In the genomic region with DNA sequence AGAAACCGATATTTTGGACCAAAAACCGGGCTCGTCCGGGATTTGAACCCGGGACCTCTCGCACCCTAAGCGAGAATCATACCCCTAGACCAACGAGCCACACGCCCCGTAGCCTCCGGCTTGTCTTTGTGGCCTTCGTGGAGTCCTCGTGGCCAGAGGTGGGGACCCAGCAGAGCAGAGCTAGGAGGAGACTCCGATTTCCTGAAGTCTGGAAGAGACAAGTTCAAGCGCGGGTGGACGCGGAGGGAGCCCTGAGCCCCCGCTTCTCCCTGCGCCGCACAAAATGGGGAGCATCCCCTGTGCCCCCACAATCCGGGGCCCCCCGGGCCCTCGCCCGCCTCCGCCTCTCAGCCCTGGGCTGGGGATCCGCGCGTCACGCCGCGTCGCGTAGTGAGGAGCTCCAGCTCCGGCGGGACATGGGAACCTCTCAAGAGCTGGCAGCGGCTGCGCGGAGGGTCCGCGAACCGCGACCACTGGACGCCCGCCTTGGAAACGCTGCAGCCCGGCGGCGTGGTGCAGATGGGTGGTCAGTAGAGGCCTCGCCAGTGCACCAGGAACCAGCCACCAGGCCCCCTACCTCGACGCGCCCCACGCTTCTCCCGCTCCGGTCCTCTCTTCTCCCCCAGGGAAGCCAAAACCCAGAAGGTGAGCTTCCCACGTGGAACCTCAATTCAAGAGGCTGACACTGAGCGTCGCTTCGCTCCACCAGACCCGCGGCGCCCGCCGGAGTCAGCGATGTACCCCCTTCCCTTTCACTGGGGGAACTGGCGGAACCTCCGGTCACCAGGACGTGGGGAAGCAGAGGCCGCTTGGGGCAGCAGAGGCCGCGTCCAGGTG, we compare ENCODE assay signal across 1 cellular context.
TF ChIP-seq lines count a peak whose summit lies in the region.

No MANE protein-coding gene starts in this region.

TF ChIP-seq in HEK293, 187 proteins besides CTCF, POLR2A, EP300 and RAD21 (continued from another document and continues in another):
- TF ChIP-seq, protein P1, sequence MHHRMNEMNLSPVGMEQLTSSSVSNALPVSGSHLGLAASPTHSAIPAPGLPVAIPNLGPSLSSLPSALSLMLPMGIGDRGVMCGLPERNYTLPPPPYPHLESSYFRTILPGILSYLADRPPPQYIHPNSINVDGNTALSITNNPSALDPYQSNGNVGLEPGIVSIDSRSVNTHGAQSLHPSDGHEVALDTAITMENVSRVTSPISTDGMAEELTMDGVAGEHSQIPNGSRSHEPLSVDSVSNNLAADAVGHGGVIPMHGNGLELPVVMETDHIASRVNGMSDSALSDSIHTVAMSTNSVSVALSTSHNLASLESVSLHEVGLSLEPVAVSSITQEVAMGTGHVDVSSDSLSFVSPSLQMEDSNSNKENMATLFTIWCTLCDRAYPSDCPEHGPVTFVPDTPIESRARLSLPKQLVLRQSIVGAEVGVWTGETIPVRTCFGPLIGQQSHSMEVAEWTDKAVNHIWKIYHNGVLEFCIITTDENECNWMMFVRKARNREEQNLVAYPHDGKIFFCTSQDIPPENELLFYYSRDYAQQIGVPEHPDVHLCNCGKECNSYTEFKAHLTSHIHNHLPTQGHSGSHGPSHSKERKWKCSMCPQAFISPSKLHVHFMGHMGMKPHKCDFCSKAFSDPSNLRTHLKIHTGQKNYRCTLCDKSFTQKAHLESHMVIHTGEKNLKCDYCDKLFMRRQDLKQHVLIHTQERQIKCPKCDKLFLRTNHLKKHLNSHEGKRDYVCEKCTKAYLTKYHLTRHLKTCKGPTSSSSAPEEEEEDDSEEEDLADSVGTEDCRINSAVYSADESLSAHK (tag by site-specific recombination; IDR thresholded peaks at IDR 0.05), result peak; percentile 90
- TF ChIP-seq, protein P2, sequence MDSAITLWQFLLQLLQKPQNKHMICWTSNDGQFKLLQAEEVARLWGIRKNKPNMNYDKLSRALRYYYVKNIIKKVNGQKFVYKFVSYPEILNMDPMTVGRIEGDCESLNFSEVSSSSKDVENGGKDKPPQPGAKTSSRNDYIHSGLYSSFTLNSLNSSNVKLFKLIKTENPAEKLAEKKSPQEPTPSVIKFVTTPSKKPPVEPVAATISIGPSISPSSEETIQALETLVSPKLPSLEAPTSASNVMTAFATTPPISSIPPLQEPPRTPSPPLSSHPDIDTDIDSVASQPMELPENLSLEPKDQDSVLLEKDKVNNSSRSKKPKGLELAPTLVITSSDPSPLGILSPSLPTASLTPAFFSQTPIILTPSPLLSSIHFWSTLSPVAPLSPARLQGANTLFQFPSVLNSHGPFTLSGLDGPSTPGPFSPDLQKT (IDR thresholded peaks at IDR 0.05; ENCODE audit: borderline replicate concordance, low read depth, low read length), result no peak
- TF ChIP-seq, protein P3, sequence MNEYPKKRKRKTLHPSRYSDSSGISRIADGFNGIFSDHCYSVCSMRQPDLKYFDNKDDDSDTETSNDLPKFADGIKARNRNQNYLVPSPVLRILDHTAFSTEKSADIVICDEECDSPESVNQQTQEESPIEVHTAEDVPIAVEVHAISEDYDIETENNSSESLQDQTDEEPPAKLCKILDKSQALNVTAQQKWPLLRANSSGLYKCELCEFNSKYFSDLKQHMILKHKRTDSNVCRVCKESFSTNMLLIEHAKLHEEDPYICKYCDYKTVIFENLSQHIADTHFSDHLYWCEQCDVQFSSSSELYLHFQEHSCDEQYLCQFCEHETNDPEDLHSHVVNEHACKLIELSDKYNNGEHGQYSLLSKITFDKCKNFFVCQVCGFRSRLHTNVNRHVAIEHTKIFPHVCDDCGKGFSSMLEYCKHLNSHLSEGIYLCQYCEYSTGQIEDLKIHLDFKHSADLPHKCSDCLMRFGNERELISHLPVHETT (tag by site-specific recombination; IDR thresholded peaks at IDR 0.05), result peak; percentile 29; the same call in 1 of the 2 replicates
- TF ChIP-seq ZNF174 (tag by site-specific recombination; IDR thresholded peaks at IDR 0.05), result no peak
- peak; percentile 20; the same call in 1 of the 2 replicates for TF ChIP-seq ZNF2 (tag by site-specific recombination; IDR thresholded peaks at IDR 0.05)
- 0 out of 2 replicates have a peak, but pooled peaks have one; percentile 43 for TF ChIP-seq ZNF184 (tag by site-specific recombination; IDR thresholded peaks at IDR 0.05)
- no peak for TF ChIP-seq HOXD13 (CRISPR knock-in tag; IDR thresholded peaks at IDR 0.05; ENCODE audit: borderline replicate concordance)
- peak; percentile 88 for TF ChIP-seq ZNF660 (tag by site-specific recombination; IDR thresholded peaks at IDR 0.05)
- TF ChIP-seq ZNF423 (tag by site-specific recombination; IDR thresholded peaks at IDR 0.05), result no peak
- TF ChIP-seq ZNF10 (tag by site-specific recombination; IDR thresholded peaks at IDR 0.05), result no peak
- no peak for TF ChIP-seq ZNF670 (tag by site-specific recombination; IDR thresholded peaks at IDR 0.05; ENCODE audit: low read depth)
- TF ChIP-seq, protein P4, sequence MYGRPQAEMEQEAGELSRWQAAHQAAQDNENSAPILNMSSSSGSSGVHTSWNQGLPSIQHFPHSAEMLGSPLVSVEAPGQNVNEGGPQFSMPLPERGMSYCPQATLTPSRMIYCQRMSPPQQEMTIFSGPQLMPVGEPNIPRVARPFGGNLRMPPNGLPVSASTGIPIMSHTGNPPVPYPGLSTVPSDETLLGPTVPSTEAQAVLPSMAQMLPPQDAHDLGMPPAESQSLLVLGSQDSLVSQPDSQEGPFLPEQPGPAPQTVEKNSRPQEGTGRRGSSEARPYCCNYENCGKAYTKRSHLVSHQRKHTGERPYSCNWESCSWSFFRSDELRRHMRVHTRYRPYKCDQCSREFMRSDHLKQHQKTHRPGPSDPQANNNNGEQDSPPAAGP (tag by site-specific recombination; IDR thresholded peaks at IDR 0.05), result peak; percentile 78
- TF ChIP-seq ZBTB20 (tag by site-specific recombination; IDR thresholded peaks at IDR 0.05), result peak; percentile 23; the same call in 1 of the 2 replicates
- TF ChIP-seq ZNF510 (tag by site-specific recombination; IDR thresholded peaks at IDR 0.05; ENCODE audit: insufficient replicate concordance), result no peak
- TF ChIP-seq ZNF585B (tag by site-specific recombination; IDR thresholded peaks at IDR 0.05), result no peak
- no peak for TF ChIP-seq ZNF239 (tag by site-specific recombination; IDR thresholded peaks at IDR 0.05)
- 0 out of 2 replicates have a peak, but pooled peaks have one; percentile 18 for TF ChIP-seq ZNF768 (tag by site-specific recombination; IDR thresholded peaks at IDR 0.05)
- TF ChIP-seq, protein P5, sequence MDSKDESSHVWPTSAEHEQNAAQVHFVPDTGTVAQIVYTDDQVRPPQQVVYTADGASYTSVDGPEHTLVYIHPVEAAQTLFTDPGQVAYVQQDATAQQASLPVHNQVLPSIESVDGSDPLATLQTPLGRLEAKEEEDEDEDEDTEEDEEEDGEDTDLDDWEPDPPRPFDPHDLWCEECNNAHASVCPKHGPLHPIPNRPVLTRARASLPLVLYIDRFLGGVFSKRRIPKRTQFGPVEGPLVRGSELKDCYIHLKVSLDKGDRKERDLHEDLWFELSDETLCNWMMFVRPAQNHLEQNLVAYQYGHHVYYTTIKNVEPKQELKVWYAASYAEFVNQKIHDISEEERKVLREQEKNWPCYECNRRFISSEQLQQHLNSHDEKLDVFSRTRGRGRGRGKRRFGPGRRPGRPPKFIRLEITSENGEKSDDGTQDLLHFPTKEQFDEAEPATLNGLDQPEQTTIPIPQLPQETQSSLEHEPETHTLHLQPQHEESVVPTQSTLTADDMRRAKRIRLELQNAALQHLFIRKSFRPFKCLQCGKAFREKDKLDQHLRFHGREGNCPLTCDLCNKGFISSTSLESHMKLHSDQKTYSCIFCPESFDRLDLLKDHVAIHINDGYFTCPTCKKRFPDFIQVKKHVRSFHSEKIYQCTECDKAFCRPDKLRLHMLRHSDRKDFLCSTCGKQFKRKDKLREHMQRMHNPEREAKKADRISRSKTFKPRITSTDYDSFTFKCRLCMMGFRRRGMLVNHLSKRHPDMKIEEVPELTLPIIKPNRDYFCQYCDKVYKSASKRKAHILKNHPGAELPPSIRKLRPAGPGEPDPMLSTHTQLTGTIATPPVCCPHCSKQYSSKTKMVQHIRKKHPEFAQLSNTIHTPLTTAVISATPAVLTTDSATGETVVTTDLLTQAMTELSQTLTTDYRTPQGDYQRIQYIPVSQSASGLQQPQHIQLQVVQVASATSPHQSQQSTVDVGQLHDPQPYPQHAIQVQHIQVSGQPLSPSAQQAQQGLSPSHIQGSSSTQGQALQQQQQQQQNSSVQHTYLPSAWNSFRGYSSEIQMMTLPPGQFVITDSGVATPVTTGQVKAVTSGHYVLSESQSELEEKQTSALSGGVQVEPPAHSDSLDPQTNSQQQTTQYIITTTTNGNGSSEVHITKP (tag by site-specific recombination; IDR thresholded peaks at IDR 0.05), result peak; percentile 48; the same call in 1 of the 2 replicates
- TF ChIP-seq ZNF785 (tag by site-specific recombination; IDR thresholded peaks at IDR 0.05), result no peak
- TF ChIP-seq, protein P6, sequence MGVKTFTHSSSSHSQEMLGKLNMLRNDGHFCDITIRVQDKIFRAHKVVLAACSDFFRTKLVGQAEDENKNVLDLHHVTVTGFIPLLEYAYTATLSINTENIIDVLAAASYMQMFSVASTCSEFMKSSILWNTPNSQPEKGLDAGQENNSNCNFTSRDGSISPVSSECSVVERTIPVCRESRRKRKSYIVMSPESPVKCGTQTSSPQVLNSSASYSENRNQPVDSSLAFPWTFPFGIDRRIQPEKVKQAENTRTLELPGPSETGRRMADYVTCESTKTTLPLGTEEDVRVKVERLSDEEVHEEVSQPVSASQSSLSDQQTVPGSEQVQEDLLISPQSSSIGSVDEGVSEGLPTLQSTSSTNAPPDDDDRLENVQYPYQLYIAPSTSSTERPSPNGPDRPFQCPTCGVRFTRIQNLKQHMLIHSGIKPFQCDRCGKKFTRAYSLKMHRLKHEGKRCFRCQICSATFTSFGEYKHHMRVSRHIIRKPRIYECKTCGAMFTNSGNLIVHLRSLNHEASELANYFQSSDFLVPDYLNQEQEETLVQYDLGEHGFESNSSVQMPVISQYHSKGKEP (tag by site-specific recombination; IDR thresholded peaks at IDR 0.05), result peak; percentile 19; the same call in 1 of the 2 replicates
- no peak for TF ChIP-seq ZNF521 (tag by site-specific recombination; IDR thresholded peaks at IDR 0.05)
- TF ChIP-seq ZNF558 (tag by site-specific recombination; IDR thresholded peaks at IDR 0.05), result no peak
- no peak for TF ChIP-seq ZNF211 (tag by site-specific recombination; IDR thresholded peaks at IDR 0.05; ENCODE audit: low read depth)
- TF ChIP-seq ZIC2 (tag by site-specific recombination; IDR thresholded peaks at IDR 0.05), result peak; percentile 30; the same call in 1 of the 2 replicates
- TF ChIP-seq GLI4 (tag by site-specific recombination; IDR thresholded peaks at IDR 0.05), result no peak
- no peak for TF ChIP-seq MEIS1 (CRISPR knock-in tag; IDR thresholded peaks at IDR 0.05; ENCODE audit: borderline replicate concordance)
- TF ChIP-seq ZNF335 (tag by site-specific recombination; conservative IDR thresholded peaks at IDR 0.05), result peak; percentile 60
- TF ChIP-seq, protein P7, sequence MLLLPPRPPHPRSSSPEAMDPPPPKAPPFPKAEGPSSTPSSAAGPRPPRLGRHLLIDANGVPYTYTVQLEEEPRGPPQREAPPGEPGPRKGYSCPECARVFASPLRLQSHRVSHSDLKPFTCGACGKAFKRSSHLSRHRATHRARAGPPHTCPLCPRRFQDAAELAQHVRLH (tag by site-specific recombination; IDR thresholded peaks at IDR 0.05), result peak; percentile 70
- TF ChIP-seq ZBTB21 (tag by site-specific recombination; IDR thresholded peaks at IDR 0.05), result peak; percentile 22; the same call in 1 of the 2 replicates
- TF ChIP-seq ZNF529 (tag by site-specific recombination; IDR thresholded peaks at IDR 0.05; ENCODE audit: insufficient replicate concordance), result no peak
- TF ChIP-seq KLF1 (tag by site-specific recombination; IDR thresholded peaks at IDR 0.05), result peak; percentile 47
- peak; percentile 66 for TF ChIP-seq GLIS2 (tag by site-specific recombination; IDR thresholded peaks at IDR 0.05)
- TF ChIP-seq ZNF324 (tag by site-specific recombination; IDR thresholded peaks at IDR 0.05), result peak; percentile 79
- no peak; the same call in 1 of the 2 replicates for TF ChIP-seq IKZF3 (tag by site-specific recombination; IDR thresholded peaks at IDR 0.05)
- peak; percentile 56; the same call in 1 of the 2 replicates for TF ChIP-seq ZBTB17 (tag by site-specific recombination; IDR thresholded peaks at IDR 0.05)
- TF ChIP-seq REPIN1 (tag by site-specific recombination; IDR thresholded peaks at IDR 0.05; ENCODE audit: low read depth), result no peak
- TF ChIP-seq ZNF561 (tag by site-specific recombination; IDR thresholded peaks at IDR 0.05; ENCODE audit: borderline replicate concordance), result peak; percentile 49; the same call in 1 of the 2 replicates
- TF ChIP-seq, protein P8, sequence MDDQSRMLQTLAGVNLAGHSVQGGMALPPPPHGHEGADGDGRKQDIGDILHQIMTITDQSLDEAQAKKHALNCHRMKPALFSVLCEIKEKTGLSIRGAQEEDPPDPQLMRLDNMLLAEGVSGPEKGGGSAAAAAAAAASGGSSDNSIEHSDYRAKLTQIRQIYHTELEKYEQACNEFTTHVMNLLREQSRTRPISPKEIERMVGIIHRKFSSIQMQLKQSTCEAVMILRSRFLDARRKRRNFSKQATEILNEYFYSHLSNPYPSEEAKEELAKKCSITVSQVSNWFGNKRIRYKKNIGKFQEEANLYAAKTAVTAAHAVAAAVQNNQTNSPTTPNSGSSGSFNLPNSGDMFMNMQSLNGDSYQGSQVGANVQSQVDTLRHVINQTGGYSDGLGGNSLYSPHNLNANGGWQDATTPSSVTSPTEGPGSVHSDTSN (CRISPR knock-in tag; IDR thresholded peaks at IDR 0.05), result no peak
- peak; percentile 63 for TF ChIP-seq ZEB2 (tag by site-specific recombination; IDR thresholded peaks at IDR 0.05)
- 0 out of 2 replicates have a peak, but pooled peaks have one; percentile 11 for TF ChIP-seq ZNF777 (tag by site-specific recombination; IDR thresholded peaks at IDR 0.05; ENCODE audit: borderline replicate concordance)
- TF ChIP-seq SP2 (tag by site-specific recombination; IDR thresholded peaks at IDR 0.05), result no peak
- no peak for TF ChIP-seq ZFP3 (tag by site-specific recombination; IDR thresholded peaks at IDR 0.05; ENCODE audit: low read depth)
- TF ChIP-seq, protein P9, sequence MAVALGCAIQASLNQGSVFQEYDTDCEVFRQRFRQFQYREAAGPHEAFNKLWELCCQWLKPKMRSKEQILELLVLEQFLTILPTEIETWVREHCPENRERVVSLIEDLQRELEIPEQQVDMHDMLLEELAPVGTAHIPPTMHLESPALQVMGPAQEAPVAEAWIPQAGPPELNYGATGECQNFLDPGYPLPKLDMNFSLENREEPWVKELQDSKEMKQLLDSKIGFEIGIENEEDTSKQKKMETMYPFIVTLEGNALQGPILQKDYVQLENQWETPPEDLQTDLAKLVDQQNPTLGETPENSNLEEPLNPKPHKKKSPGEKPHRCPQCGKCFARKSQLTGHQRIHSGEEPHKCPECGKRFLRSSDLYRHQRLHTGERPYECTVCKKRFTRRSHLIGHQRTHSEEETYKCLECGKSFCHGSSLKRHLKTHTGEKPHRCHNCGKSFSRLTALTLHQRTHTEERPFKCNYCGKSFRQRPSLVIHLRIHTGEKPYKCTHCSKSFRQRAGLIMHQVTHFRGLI (tag by site-specific recombination; IDR thresholded peaks at IDR 0.05), result no peak
- TF ChIP-seq ZNF623 (tag by site-specific recombination; IDR thresholded peaks at IDR 0.05), result no peak
